Comparison of ENCODE assay signal across 12 cellular contexts in the genomic region with DNA sequence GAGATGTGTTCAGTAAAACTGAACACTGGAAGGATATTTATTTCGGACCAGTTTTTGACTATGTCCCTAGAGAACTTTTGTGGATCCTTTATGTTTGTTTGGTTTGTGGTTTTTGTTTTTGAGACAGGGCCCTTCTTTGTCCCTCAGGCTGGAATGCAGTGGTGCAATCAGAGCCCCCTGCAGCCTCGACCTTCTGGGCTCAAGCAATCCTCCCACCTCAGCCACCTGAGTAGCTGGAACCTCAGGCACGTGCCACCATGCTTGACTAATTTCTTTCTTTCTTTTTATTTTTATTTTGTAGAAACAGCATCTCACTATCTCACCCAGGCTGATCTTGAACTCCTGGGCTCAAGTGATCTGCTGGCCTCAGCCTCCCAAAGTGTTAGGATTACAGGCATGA. TPM values are rescaled to one million over a fixed set of nuclear protein-coding genes. Genes with fewer than 3 reads are reported as not detected.
A peak's percentile ranks its signal among the peaks of the same experiment; 100 is the strongest.
DNase-seq lines count a peak whose midpoint lies in the region; ATAC-seq and TF ChIP-seq lines count a peak whose summit lies in the region.
"Had no signal": no experiment of that assay in that cellular context is flagged by ENCODE, and none has a peak within 500 bp of the region (broad histone marks: within the 10 kb centered on the region; RNA-seq: fewer than 3 reads in every experiment).

No MANE protein-coding gene starts in this region.

- H3K27me3 Mint-ChIP-seq in MCF 10A (ENCODE audit: insufficient read depth, unreplicated experiment) (no peaks in the 10 kb centered on the region), type B pancreatic cell (no peaks in the 10 kb centered on the region)
- H3K27me3 Mint-ChIP-seq in activated T-helper 17 cell treated with anti-CD3 and anti-CD28 coated beads, Interleukin-2, amount 50 U/mL, for 72 hours = no peaks in the 10 kb centered on the region

- H3K4me3 ChIP-seq in breast epithelium = no peak overlapping the region

- peak overlapping the region; percentile 86 for H3K4me3 Mint-ChIP-seq in MCF 10A (ENCODE audit: unreplicated experiment)
- peak overlapping the region; percentile 94 for H3K4me3 Mint-ChIP-seq in activated T-helper 17 cell treated with anti-CD3 and anti-CD28 coated beads, Interleukin-2, amount 50 U/mL, for 72 hours
- peak overlapping the region; percentile 92 for H3K4me3 Mint-ChIP-seq in type B pancreatic cell

- DNase-seq in MCF 10A (ENCODE audit: unreplicated experiment) (no peak), breast epithelium (ENCODE audit: low spot score in 2 of 2) (no peak), left kidney (ENCODE audit: low read depth, low spot score) (peak; percentile 72), type B pancreatic cell (ENCODE audit: extremely low spot score, unreplicated experiment) (no peak), islet precursor cell (no peak), Ammon's horn (ENCODE audit: low spot score) (no peak)
- DNase-seq: AML-193, HCEC 1CT, left colon, MV-4-11 had no signal

- peak overlapping the region in 1 of 2 donors; percentile 83 for H3K27ac ChIP-seq in breast epithelium

- no peak for ATAC-seq in activated T-helper 17 cell treated with anti-CD3 and anti-CD28 coated beads, Interleukin-2, amount 50 U/mL, for 72 hours (replicated peaks)
- no peak for ATAC-seq in HG02884 (IDR thresholded peaks at IDR 0.05; ENCODE audit: unreplicated experiment)

- no peaks in the 10 kb centered on the region for H3K27me3 ChIP-seq in breast epithelium

- H3K27ac Mint-ChIP-seq in MCF 10A (ENCODE audit: low read depth, unreplicated experiment) (no peak overlapping the region), type B pancreatic cell (no peak overlapping the region)
- H3K27ac Mint-ChIP-seq in activated T-helper 17 cell treated with anti-CD3 and anti-CD28 coated beads, Interleukin-2, amount 50 U/mL, for 72 hours = no peak overlapping the region

- H3K4me1 Mint-ChIP-seq in MCF 10A (ENCODE audit: insufficient read depth, unreplicated experiment) (no peaks in the 10 kb centered on the region), type B pancreatic cell (ENCODE audit: unreplicated experiment) (peaks cover 29% of the 10 kb centered on the region)
- peaks cover 21% of the 10 kb centered on the region for H3K4me1 Mint-ChIP-seq in activated T-helper 17 cell treated with anti-CD3 and anti-CD28 coated beads, Interleukin-2, amount 50 U/mL, for 72 hours

- H3K9me3 ChIP-seq in breast epithelium = no peaks in the 10 kb centered on the region

- H3K36me3 Mint-ChIP-seq in MCF 10A (ENCODE audit: insufficient read depth, unreplicated experiment) (no peaks in the 10 kb centered on the region), type B pancreatic cell (peaks cover 12% of the 10 kb centered on the region)
- H3K36me3 Mint-ChIP-seq in activated T-helper 17 cell treated with anti-CD3 and anti-CD28 coated beads, Interleukin-2, amount 50 U/mL, for 72 hours (ENCODE audit: low read depth) = no peaks in the 10 kb centered on the region

- BruUV-seq in MCF 10A (replicated peaks; lab: Mats Ljungman, UMichigan) = no TSS peak

- intact Hi-C loops in MCF 10A (cut with micrococcal nuclease) = no loop called here
- intact Hi-C loops in breast epithelium (cut with DNase I; ENCODE audit: low total_unique reads) = no loop called here

- H3K36me3 ChIP-seq in breast epithelium = no peaks in the 10 kb centered on the region

- H3K9me3 Mint-ChIP-seq in MCF 10A (ENCODE audit: unreplicated experiment) (no peaks in the 10 kb centered on the region), type B pancreatic cell (no peaks in the 10 kb centered on the region)
- H3K9me3 Mint-ChIP-seq in activated T-helper 17 cell treated with anti-CD3 and anti-CD28 coated beads, Interleukin-2, amount 50 U/mL, for 72 hours = no peaks in the 10 kb centered on the region

- POLR2A ChIA-PET in MCF 10A (lab: Yijun Ruan, JAX) = no interaction called here

- no peak for TF ChIP-seq POLR2A in breast epithelium (IDR thresholded peaks at IDR 0.05)

- no peak for TF ChIP-seq CTCF in MCF 10A (IDR thresholded peaks at IDR 0.05; ENCODE audit: unreplicated experiment)
- TF ChIP-seq CTCF in breast epithelium (IDR thresholded peaks at IDR 0.05) = no peak
- no peak for TF ChIP-seq CTCF in type B pancreatic cell (conservative IDR thresholded peaks at IDR 0.05)

- CTCF ChIA-PET in MCF 10A (lab: Yijun Ruan, JAX) = interaction anchor here (0.6 kb wide), 1 partner anchor 851 kb away, joined by 3 read pairs; no protein-coding TSS in a partner anchor

- no peaks in the 10 kb centered on the region for H3K4me1 ChIP-seq in breast epithelium

RNA-seq across cellular contexts. Expression of gene ZNF709, which starts 1.0 kb away (rescaled TPM):
- total RNA-seq in MCF 10A (2022) (0.23 and 0.52 TPM in 2 replicates), breast epithelium (10 to 100 TPM in 1 of 3 donors, 1 to 10 TPM in 2; 3.0 to 10.2 (median 6.2) TPM), type B pancreatic cell (ENCODE audit: low replicate concordance) (3.6 and 5.6 TPM in 2 replicates)
- total RNA-seq in activated T-helper 17 cell treated with anti-CD3 and anti-CD28 coated beads, Interleukin-2, amount 50 U/mL, for 72 hours = 1 to 10 TPM; 1.6 to 3.4 TPM

RNA-seq across cellular contexts. Expression of gene ZNF443, which starts 44.8 kb away (rescaled TPM):
- total RNA-seq in MCF 10A (2022) = 0.79 and 1.6 TPM in 2 replicates
- total RNA-seq in breast epithelium = 10 to 100 TPM in 2 of 3 donors, 1 to 10 TPM in 1; 4.2 to 12.6 (median 10.8) TPM
- total RNA-seq in activated T-helper 17 cell treated with anti-CD3 and anti-CD28 coated beads, Interleukin-2, amount 50 U/mL, for 72 hours = 1 to 10 TPM; 1.9 to 3.4 TPM
- 7.7 TPM in 2 replicates for total RNA-seq in type B pancreatic cell (ENCODE audit: low replicate concordance)
